ENCODE assay signal across 14 cellular contexts in genomic region chr2:234447189-234447588, GRCh38. TPM values are rescaled to one million over a fixed set of nuclear protein-coding genes. Genes with fewer than 3 reads are reported as not detected.
A peak's percentile ranks its signal among the peaks of the same experiment; 100 is the strongest.
DNase-seq lines count a peak whose midpoint lies in the region; ATAC-seq and TF ChIP-seq lines count a peak whose summit lies in the region.
"Had no signal": no experiment of that assay in that cellular context is flagged by ENCODE, and none has a peak within 500 bp of the region (broad histone marks: within the 10 kb centered on the region; RNA-seq: fewer than 3 reads in every experiment).

No MANE protein-coding gene starts in this region.

- no peaks in the 10 kb centered on the region for H3K27me3 Mint-ChIP-seq in activated T-cell treated with anti-CD3 and anti-CD28 coated beads, Interleukin-2, amount 50 U/mL, for 72 hours (ENCODE audit: low read depth)
- H3K27me3 Mint-ChIP-seq in activated T-helper 2 cell treated with anti-CD3 and anti-CD28 coated beads, Interferon-gamma antibody, Interleukin-2, Interleukin-4, amounts not matched to agents 10 μg/mL and 5 μg/mL and 100 μg/mL, durations not matched to agents 14 hours and 24 hours and 36 hours (ENCODE audit: low read depth): no peaks in the 10 kb centered on the region
- H3K27me3 Mint-ChIP-seq in immature natural killer cell (ENCODE audit: low read depth in 3 of 3): peaks cover 10 to 20% (median 15%) of the 10 kb centered on the region in 3 donors
- H3K27me3 Mint-ChIP-seq in type B pancreatic cell: peaks cover 11% of the 10 kb centered on the region

- intact Hi-C loops in activated T-helper 2 cell treated with anti-CD3 and anti-CD28 coated beads, Interferon-gamma antibody, Interleukin-2, Interleukin-4, amounts not matched to agents 10 μg/mL and 5 μg/mL and 100 μg/mL, durations not matched to agents 14 hours and 24 hours and 36 hours (cut with micrococcal nuclease): loop anchor here (2.0 to 5.0 kb wide), 3 partner anchors 138 to 175 kb away; no protein-coding TSS in a partner anchor

- H3K36me3 ChIP-seq in right atrium auricular region: no peaks in the 10 kb centered on the region
- H3K36me3 ChIP-seq: brain microvascular endothelial cell, heart right ventricle, left ventricle myocardium inferior had no signal

- peaks cover 3 to 5% of the 10 kb centered on the region in 2 donors for H3K36me3 Mint-ChIP-seq in activated T-cell treated with anti-CD3 and anti-CD28 coated beads, Interleukin-2, amount 50 U/mL, for 72 hours (ENCODE audit: insufficient read depth in 2 of 2)
- H3K36me3 Mint-ChIP-seq in activated T-helper 2 cell treated with anti-CD3 and anti-CD28 coated beads, Interferon-gamma antibody, Interleukin-2, Interleukin-4, amounts not matched to agents 10 μg/mL and 5 μg/mL and 100 μg/mL, durations not matched to agents 14 hours and 24 hours and 36 hours (ENCODE audit: low read depth): peaks cover 54% of the 10 kb centered on the region
- H3K36me3 Mint-ChIP-seq in immature natural killer cell (peaks cover 3 to 7% (median 4%) of the 10 kb centered on the region in 3 donors), type B pancreatic cell (peaks cover 6% of the 10 kb centered on the region)

- H3K27ac ChIP-seq in right atrium auricular region: no peak overlapping the region

- TF ChIP-seq CTCF in type B pancreatic cell (conservative IDR thresholded peaks at IDR 0.05) (no peak), right atrium auricular region (IDR thresholded peaks at IDR 0.05) (no peak)

- no peaks in the 10 kb centered on the region for H3K9me3 Mint-ChIP-seq in activated T-cell treated with anti-CD3 and anti-CD28 coated beads, Interleukin-2, amount 50 U/mL, for 72 hours
- H3K9me3 Mint-ChIP-seq in activated T-helper 2 cell treated with anti-CD3 and anti-CD28 coated beads, Interferon-gamma antibody, Interleukin-2, Interleukin-4, amounts not matched to agents 10 μg/mL and 5 μg/mL and 100 μg/mL, durations not matched to agents 14 hours and 24 hours and 36 hours: peaks cover 6% of the 10 kb centered on the region
- H3K9me3 Mint-ChIP-seq in immature natural killer cell (peaks cover 0 to 2% (median 0%) of the 10 kb centered on the region in 6 donors), type B pancreatic cell (peaks cover 2% of the 10 kb centered on the region)

- H3K9me3 ChIP-seq in right atrium auricular region: no peaks in the 10 kb centered on the region
- H3K9me3 ChIP-seq: heart right ventricle, left ventricle myocardium inferior had no signal

- no peak for ATAC-seq in activated T-cell treated with anti-CD3 and anti-CD28 coated beads, Interleukin-2, amount 50 U/mL, for 72 hours (replicated peaks in 1 of 2)
- ATAC-seq: PC-3 had no signal

- DNase-seq in activated T-cell treated with anti-CD3 and anti-CD28 coated beads, Interleukin-2, amount 50 U/mL, for 72 hours: no peak
- DNase-seq in activated T-cell treated with anti-CD3 and anti-CD28 coated beads, Interleukin-2, amount 50 U/mL, for 48 hours: no peak
- no peak for DNase-seq in activated T-helper 2 cell treated with anti-CD3 and anti-CD28 coated beads, Interferon-gamma antibody, Interleukin-2, Interleukin-4, amounts not matched to agents 10 μg/mL and 5 μg/mL and 100 μg/mL, durations not matched to agents 14 hours and 24 hours and 36 hours (ENCODE audit: low spot score)
- no peak for DNase-seq in immature natural killer cell
- no peak for DNase-seq in type B pancreatic cell (ENCODE audit: extremely low spot score, unreplicated experiment)
- no peak for DNase-seq in NCI-H2107 treated with DMSO at 0.1 percent for 48 hours (lab: John Stamatoyannopoulos, UW; ENCODE audit: unreplicated experiment)
- DNase-seq in mesenteric fat pad (ENCODE audit: low spot score): no peak
- no peak for DNase-seq in right atrium auricular region (ENCODE audit: low spot score)
- DNase-seq: brain microvascular endothelial cell, NCI-H226, occipital lobe, PC-3 had no signal

- H3K27me3 ChIP-seq in right atrium auricular region: no peaks in the 10 kb centered on the region
- H3K27me3 ChIP-seq: brain microvascular endothelial cell, heart right ventricle had no signal

- H3K27ac Mint-ChIP-seq in activated T-cell treated with anti-CD3 and anti-CD28 coated beads, Interleukin-2, amount 50 U/mL, for 72 hours: peak overlapping the region; percentile 92
- peak overlapping the region; percentile 96 for H3K27ac Mint-ChIP-seq in activated T-helper 2 cell treated with anti-CD3 and anti-CD28 coated beads, Interferon-gamma antibody, Interleukin-2, Interleukin-4, amounts not matched to agents 10 μg/mL and 5 μg/mL and 100 μg/mL, durations not matched to agents 14 hours and 24 hours and 36 hours
- H3K27ac Mint-ChIP-seq in immature natural killer cell: peak overlapping the region; percentile 100
- peak overlapping the region; percentile 81 for H3K27ac Mint-ChIP-seq in type B pancreatic cell

- H3K4me1 ChIP-seq in right atrium auricular region: peaks cover 0 to 9% of the 10 kb centered on the region in 2 donors

- H3K4me1 Mint-ChIP-seq in activated T-cell treated with anti-CD3 and anti-CD28 coated beads, Interleukin-2, amount 50 U/mL, for 72 hours (ENCODE audit: low read depth): peaks cover 82% of the 10 kb centered on the region
- peaks cover 83% of the 10 kb centered on the region for H3K4me1 Mint-ChIP-seq in activated T-helper 2 cell treated with anti-CD3 and anti-CD28 coated beads, Interferon-gamma antibody, Interleukin-2, Interleukin-4, amounts not matched to agents 10 μg/mL and 5 μg/mL and 100 μg/mL, durations not matched to agents 14 hours and 24 hours and 36 hours (ENCODE audit: low read depth)
- H3K4me1 Mint-ChIP-seq in immature natural killer cell (peaks cover 68 to 88% of the 10 kb centered on the region in 2 donors), type B pancreatic cell (ENCODE audit: unreplicated experiment) (peaks cover 23% of the 10 kb centered on the region)

- peak overlapping the region; percentile 67 to 80 for H3K4me3 Mint-ChIP-seq in activated T-cell treated with anti-CD3 and anti-CD28 coated beads, Interleukin-2, amount 50 U/mL, for 72 hours
- H3K4me3 Mint-ChIP-seq in activated T-helper 2 cell treated with anti-CD3 and anti-CD28 coated beads, Interferon-gamma antibody, Interleukin-2, Interleukin-4, amounts not matched to agents 10 μg/mL and 5 μg/mL and 100 μg/mL, durations not matched to agents 14 hours and 24 hours and 36 hours (ENCODE audit: low read depth): peak overlapping the region; percentile 53
- H3K4me3 Mint-ChIP-seq in immature natural killer cell: peak overlapping the region; percentile 74 to 91 (median 86)
- H3K4me3 Mint-ChIP-seq in type B pancreatic cell: no peak overlapping the region

- no peak overlapping the region for H3K4me3 ChIP-seq in right atrium auricular region
- H3K4me3 ChIP-seq: heart right ventricle, left ventricle myocardium inferior had no signal

RNA-seq across cellular contexts. Expression of gene ARL4C, which starts 49.7 kb away (rescaled TPM):
- 10 to 100 TPM; 52.9 to 53.7 TPM for total RNA-seq in activated T-cell treated with anti-CD3 and anti-CD28 coated beads, Interleukin-2, amount 50 U/mL, for 72 hours
- total RNA-seq in activated T-helper 2 cell treated with anti-CD3 and anti-CD28 coated beads, Interferon-gamma antibody, Interleukin-2, Interleukin-4, amounts not matched to agents 10 μg/mL and 5 μg/mL and 100 μg/mL, durations not matched to agents 14 hours and 24 hours and 36 hours: 44.6 and 45.7 TPM in 2 replicates
- 100 to 1,000 TPM; 196 to 245 (median 243) TPM for polyA plus RNA-seq in immature natural killer cell
- total RNA-seq in type B pancreatic cell (ENCODE audit: low replicate concordance): 72.1 and 122 TPM in 2 replicates
- 17.4 TPM for total RNA-seq in mesenteric fat pad
- 1 to 10 TPM; 3.1 to 3.4 TPM for total RNA-seq in right atrium auricular region
